9 cellular contexts compared by ENCODE assay signal in the genomic region with DNA sequence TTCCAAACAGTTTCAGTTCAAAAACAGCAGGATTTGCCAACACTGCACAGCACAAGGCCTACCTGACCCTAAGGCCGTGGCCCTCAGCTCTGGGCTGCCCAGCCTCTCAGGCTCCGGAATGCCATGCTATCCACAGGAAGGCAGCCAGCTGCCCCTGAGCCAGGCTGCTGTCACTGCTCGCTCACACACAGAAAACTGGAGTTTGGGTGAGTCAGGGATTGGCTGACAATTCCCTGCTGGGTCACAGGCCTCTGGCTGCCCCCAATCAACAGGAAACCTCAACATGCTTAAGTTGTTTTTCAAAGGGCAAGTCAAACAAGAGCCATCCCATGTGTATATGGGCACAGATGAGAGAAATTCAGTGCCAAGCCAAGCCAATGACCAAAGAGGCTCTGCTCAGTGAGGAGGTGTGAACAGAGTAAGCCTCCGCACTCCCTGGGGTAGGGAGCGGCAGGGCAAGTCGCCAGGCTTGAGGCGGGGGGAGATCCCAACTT. TPM values are rescaled to one million over a fixed set of nuclear protein-coding genes. Genes with fewer than 3 reads are reported as not detected.
DNase-seq lines count a peak whose midpoint lies in the region; ATAC-seq and TF ChIP-seq lines count a peak whose summit lies in the region.
"Had no signal": no experiment of that assay in that cellular context is flagged by ENCODE, and none has a peak within 500 bp of the region (broad histone marks: within the 10 kb centered on the region; RNA-seq: fewer than 3 reads in every experiment).

No MANE protein-coding gene starts in this region.

- H3K27me3 Mint-ChIP-seq in activated naive CD8-positive, alpha-beta T cell treated with anti-CD3 and anti-CD28 coated beads, Interleukin-2, amount 50 U/mL, for 24 hours, result no peaks in the 10 kb centered on the region
- peaks cover 4% of the 10 kb centered on the region for H3K27me3 Mint-ChIP-seq in activated naive CD8-positive, alpha-beta T cell treated with anti-CD3 and anti-CD28 coated beads for 36 hours
- H3K27me3 Mint-ChIP-seq in CD8-positive, alpha-beta memory T cell, result peaks cover 0 to 6% of the 10 kb centered on the region in 2 donors

- TF ChIP-seq CTCF in breast epithelium (IDR thresholded peaks at IDR 0.05) (no peak), lower lobe of right lung (IDR thresholded peaks at IDR 0.05) (no peak)

- peaks cover 10% of the 10 kb centered on the region for H3K4me1 Mint-ChIP-seq in activated naive CD8-positive, alpha-beta T cell treated with anti-CD3 and anti-CD28 coated beads, Interleukin-2, amount 50 U/mL, for 24 hours
- H3K4me1 Mint-ChIP-seq in activated naive CD8-positive, alpha-beta T cell treated with anti-CD3 and anti-CD28 coated beads for 36 hours, result no peaks in the 10 kb centered on the region
- no peaks in the 10 kb centered on the region for H3K4me1 Mint-ChIP-seq in CD8-positive, alpha-beta memory T cell

- ATAC-seq in activated naive CD8-positive, alpha-beta T cell treated with anti-CD3 and anti-CD28 coated beads, Interleukin-2, amount 50 U/mL, for 24 hours, result no peak
- ATAC-seq in lower lobe of right lung, result peak; percentile 65 to 73
- no peak for ATAC-seq in HG02623 (IDR thresholded peaks at IDR 0.05; ENCODE audit: unreplicated experiment)

- no peak for TF ChIP-seq POLR2A in breast epithelium (IDR thresholded peaks at IDR 0.05)

- H3K27me3 ChIP-seq in breast epithelium, result no peaks in the 10 kb centered on the region
- H3K27me3 ChIP-seq in lower lobe of right lung (ENCODE audit: low read depth), result no peaks in the 10 kb centered on the region
- no peaks in the 10 kb centered on the region for H3K27me3 ChIP-seq in CD8-positive, alpha-beta memory T cell (ENCODE audit: insufficient read depth, low read length, poor library complexity, severe bottlenecking)

- DNase-seq in activated naive CD8-positive, alpha-beta T cell treated with anti-CD3 and anti-CD28 coated beads, Interleukin-2, amount 50 U/mL, for 24 hours, result no peak
- no peak for DNase-seq in activated naive CD8-positive, alpha-beta T cell treated with anti-CD3 and anti-CD28 coated beads for 36 hours
- peak in 1 of 2 donors; percentile 82 for DNase-seq in breast epithelium (ENCODE audit: low spot score in 2 of 2)
- no peak for DNase-seq in lower lobe of right lung
- DNase-seq in NCI-H2171 (lab: John Stamatoyannopoulos, UW), result no peak
- DNase-seq in CD8-positive, alpha-beta memory T cell, result no peak
- DNase-seq in ecto neural progenitor cell (ENCODE audit: low spot score), result no peak

- no peaks in the 10 kb centered on the region for H3K9me3 Mint-ChIP-seq in activated naive CD8-positive, alpha-beta T cell treated with anti-CD3 and anti-CD28 coated beads, Interleukin-2, amount 50 U/mL, for 24 hours
- no peaks in the 10 kb centered on the region for H3K9me3 Mint-ChIP-seq in activated naive CD8-positive, alpha-beta T cell treated with anti-CD3 and anti-CD28 coated beads for 36 hours
- H3K9me3 Mint-ChIP-seq in CD8-positive, alpha-beta memory T cell, result no peaks in the 10 kb centered on the region

- H3K36me3 Mint-ChIP-seq in activated naive CD8-positive, alpha-beta T cell treated with anti-CD3 and anti-CD28 coated beads, Interleukin-2, amount 50 U/mL, for 24 hours (ENCODE audit: low read depth), result no peaks in the 10 kb centered on the region
- no peaks in the 10 kb centered on the region for H3K36me3 Mint-ChIP-seq in activated naive CD8-positive, alpha-beta T cell treated with anti-CD3 and anti-CD28 coated beads for 36 hours
- no peaks in the 10 kb centered on the region for H3K36me3 Mint-ChIP-seq in CD8-positive, alpha-beta memory T cell

- H3K4me1 ChIP-seq in breast epithelium (peaks cover 5 to 13% of the 10 kb centered on the region in 2 donors), lower lobe of right lung (peaks cover 48% of the 10 kb centered on the region)
- no peaks in the 10 kb centered on the region for H3K4me1 ChIP-seq in CD8-positive, alpha-beta memory T cell (ENCODE audit: insufficient read depth, low read length)

- CTCF ChIA-PET in CD8-positive, alpha-beta memory T cell (lab: Charles Lee), result no interaction called here

- H3K36me3 ChIP-seq in breast epithelium, result no peaks in the 10 kb centered on the region
- H3K36me3 ChIP-seq in lower lobe of right lung, result peaks cover 10% of the 10 kb centered on the region
- H3K36me3 ChIP-seq in CD8-positive, alpha-beta memory T cell (ENCODE audit: insufficient read depth, low read length), result no peaks in the 10 kb centered on the region

- H3K27ac Mint-ChIP-seq in activated naive CD8-positive, alpha-beta T cell treated with anti-CD3 and anti-CD28 coated beads, Interleukin-2, amount 50 U/mL, for 24 hours, result peak overlapping the region; percentile 52
- H3K27ac Mint-ChIP-seq in activated naive CD8-positive, alpha-beta T cell treated with anti-CD3 and anti-CD28 coated beads for 36 hours, result no peak overlapping the region
- no peak overlapping the region for H3K27ac Mint-ChIP-seq in CD8-positive, alpha-beta memory T cell

- POLR2A ChIA-PET in CD8-positive, alpha-beta memory T cell (lab: Charles Lee), result no interaction called here

- H3K4me3 ChIP-seq in breast epithelium, result peak overlapping the region in 1 of 3 donors; percentile 24
- no peak overlapping the region for H3K4me3 ChIP-seq in lower lobe of right lung
- H3K4me3 ChIP-seq in CD8-positive, alpha-beta memory T cell (ENCODE audit: low read length), result no peak overlapping the region

- no peak overlapping the region for H3K4me3 Mint-ChIP-seq in activated naive CD8-positive, alpha-beta T cell treated with anti-CD3 and anti-CD28 coated beads, Interleukin-2, amount 50 U/mL, for 24 hours
- no peak overlapping the region for H3K4me3 Mint-ChIP-seq in activated naive CD8-positive, alpha-beta T cell treated with anti-CD3 and anti-CD28 coated beads for 36 hours
- H3K4me3 Mint-ChIP-seq in CD8-positive, alpha-beta memory T cell, result no peak overlapping the region

- H3K9me3 ChIP-seq in breast epithelium (no peaks in the 10 kb centered on the region), lower lobe of right lung (no peaks in the 10 kb centered on the region)
- H3K9me3 ChIP-seq in CD8-positive, alpha-beta memory T cell (ENCODE audit: low read length), result no peaks in the 10 kb centered on the region

- H3K27ac ChIP-seq in breast epithelium (peak overlapping the region; percentile 78 to 87), lower lobe of right lung (peak overlapping the region; percentile 50)
- H3K27ac ChIP-seq in CD8-positive, alpha-beta memory T cell (ENCODE audit: low read depth, low read length), result no peak overlapping the region
- H3K27ac ChIP-seq: 22Rv1 had no signal

- intact Hi-C loops in breast epithelium (cut with DNase I; ENCODE audit: low total_unique reads) (no loop called here), lower lobe of right lung (cut with DNase I) (no loop called here)

RNA-seq across cellular contexts. Expression of a gene that starts 50.2 kb away (rescaled TPM):
- 1,000 to 10,000 TPM; 1,128 to 1,154 TPM for total RNA-seq in activated naive CD8-positive, alpha-beta T cell treated with anti-CD3 and anti-CD28 coated beads for 36 hours
- 1,000 to 10,000 TPM in 2 of 3 donors, 100 to 1,000 TPM in 1; 907 to 1,119 (median 1,000) TPM for total RNA-seq in breast epithelium
- 920 TPM for total RNA-seq in lower lobe of right lung
- 1,000 to 10,000 TPM; 1,148 to 1,170 TPM for total RNA-seq in CD8-positive, alpha-beta memory T cell
- polyA plus RNA-seq in CD8-positive, alpha-beta memory T cell, result 3,471 TPM

RNA-seq across cellular contexts. Expression of a gene that starts 50.3 kb away (rescaled TPM):
- 10 to 100 TPM; 22.2 to 23.0 TPM for total RNA-seq in activated naive CD8-positive, alpha-beta T cell treated with anti-CD3 and anti-CD28 coated beads for 36 hours
- total RNA-seq in breast epithelium (10 to 100 TPM in 2 of 3 donors, 1 to 10 TPM in 1; 6.6 to 12.7 (median 11.5) TPM), lower lobe of right lung (11.0 TPM)
- total RNA-seq in CD8-positive, alpha-beta memory T cell, result 10 to 100 TPM; 27.7 to 29.7 TPM
- 0.43 TPM for polyA plus RNA-seq in CD8-positive, alpha-beta memory T cell

Comparison
In these comparisons a context has a peak if more than half of its experiments do, and no peak if none do; other contexts are left out.
1. ATAC-seq: peak in lower lobe of right lung (2 of 2); none in activated naive CD8-positive, alpha-beta T cell treated with anti-CD3 and anti-CD28 coated beads, Interleukin-2, amount 50 U/mL, for 24 hours (single experiment) and HG02623 (single experiment).